1 cellular context compared by ENCODE assay signal in genomic region chr3:12557472-12558105, GRCh38.
TF ChIP-seq lines count a peak whose summit lies in the region.

No MANE protein-coding gene starts in this region.

TF ChIP-seq in IMR-90, 13 proteins besides CTCF, POLR2A, EP300 and RAD21 (continued from another document):
- TF ChIP-seq MAZ (IDR thresholded peaks at IDR 0.05; ENCODE audit: borderline replicate concordance, low read depth, low read length) (no peak), USF2 (IDR thresholded peaks at IDR 0.05; ENCODE audit: low read depth, low read length) (no peak), NFE2L2 (IDR thresholded peaks at IDR 0.05; ENCODE audit: low read depth, low read length) (no peak)
